In the genomic region with DNA sequence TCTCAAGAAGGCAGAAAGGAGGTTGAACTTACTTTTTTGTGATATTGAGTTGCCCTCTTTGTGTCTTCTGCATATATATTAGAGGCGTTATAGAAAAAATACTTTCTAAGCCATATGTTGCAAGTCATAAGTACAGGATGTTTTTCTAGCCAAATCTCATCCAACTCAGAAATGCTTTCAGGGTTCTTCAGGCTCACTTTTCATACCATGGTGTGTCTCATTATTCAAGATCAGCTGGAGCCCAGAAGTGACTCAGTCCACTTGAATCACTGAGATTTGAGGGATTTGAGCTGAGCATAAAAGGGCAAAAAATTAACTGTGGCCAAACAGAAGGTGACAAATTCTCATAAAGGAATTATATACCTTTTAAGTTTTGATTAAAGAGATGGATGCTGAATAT, we compare ENCODE assay signal across 12 cellular contexts.
DNase-seq lines count a peak whose midpoint lies in the region; ATAC-seq and TF ChIP-seq lines count a peak whose summit lies in the region.
"Had no signal": no experiment of that assay in that cellular context is flagged by ENCODE, and none has a peak within 500 bp of the region (broad histone marks: within the 10 kb centered on the region; RNA-seq: fewer than 3 reads in every experiment).

No MANE protein-coding gene starts in this region.

- peaks cover 62% of the 10 kb centered on the region for H3K4me1 ChIP-seq in GM23248 (ENCODE audit: insufficient read depth)
- peaks cover 0 to 28% of the 10 kb centered on the region in 2 experiments; a peak in 2 of 4 replicates for H3K4me1 ChIP-seq in SK-N-SH (ENCODE audit: control insufficient read depth in 1 of 2, insufficient read depth in 2 of 2, low read depth in 1 of 2, low read length in 1 of 2)
- H3K4me1 ChIP-seq in skeletal muscle satellite cell (ENCODE audit: control insufficient read depth, insufficient read depth, low read length) = peaks cover 61% of the 10 kb centered on the region
- H3K4me1 ChIP-seq in right cardiac atrium (ENCODE audit: control insufficient read depth, insufficient read depth, low read length) = no peaks in the 10 kb centered on the region
- H3K4me1 ChIP-seq: body of pancreas, right atrium auricular region, vagina had no signal

- H3K27ac ChIP-seq in GM23248 = peak overlapping the region; percentile 94
- peak overlapping the region; percentile 39 to 97; a peak in 3 of 4 replicates for H3K27ac ChIP-seq in SK-N-SH (ENCODE audit: low read depth in 2 of 2, low read length in 1 of 2)
- no peak overlapping the region for H3K27ac ChIP-seq in right cardiac atrium (ENCODE audit: low read length)
- H3K27ac ChIP-seq: body of pancreas, right atrium auricular region, vagina had no signal

- in situ Hi-C loops in GM23248 (cut with MboI) = no loop called here

- H3K36me3 ChIP-seq in GM23248 (ENCODE audit: low read depth) = no peaks in the 10 kb centered on the region
- no peaks in the 10 kb centered on the region for H3K36me3 ChIP-seq in SK-N-SH (replicated peaks in 1 of 2; ENCODE audit: control insufficient read depth in 1 of 2, insufficient read depth in 2 of 2, low read length in 1 of 2)
- no peaks in the 10 kb centered on the region for H3K36me3 ChIP-seq in skeletal muscle satellite cell (ENCODE audit: insufficient read depth, low read length)
- H3K36me3 ChIP-seq: right atrium auricular region, vagina had no signal

- no peak for TF ChIP-seq CTCF in SK-N-SH (IDR thresholded peaks at IDR 0.05)

- H2AFZ ChIP-seq in GM23248 (no peak overlapping the region), SK-N-SH (ENCODE audit: low read depth) (no peak overlapping the region)

- H3K4me2 ChIP-seq in GM23248 (ENCODE audit: unreplicated experiment) (peak overlapping the region; percentile 72), SK-N-SH (peak overlapping the region; percentile 4; the same call in 1 of the 2 replicates), skeletal muscle satellite cell (ENCODE audit: low read length) (peak overlapping the region; percentile 72)

- H4K20me1 ChIP-seq in GM23248 (ENCODE audit: insufficient read depth) = no peaks in the 10 kb centered on the region
- H4K20me1 ChIP-seq in SK-N-SH (ENCODE audit: insufficient read depth) = no peaks in the 10 kb centered on the region

- ATAC-seq in right cardiac atrium = no peak
- no peak for ATAC-seq in HG03571 (IDR thresholded peaks at IDR 0.05; ENCODE audit: unreplicated experiment)
- ATAC-seq: body of pancreas had no signal

- intact Hi-C loops in right cardiac atrium (cut with DNase I) = no loop called here
- intact Hi-C loops in head of caudate nucleus (cut with DNase I) = no loop called here

- CTCF ChIA-PET in SK-N-SH (lab: Yijun Ruan, JAX) = interaction anchor here (0.7 kb wide), 1 partner anchor 9 kb away, joined by 3 read pairs; no protein-coding TSS in a partner anchor

- peak overlapping the region; percentile 73 for H3K9ac ChIP-seq in GM23248
- H3K9ac ChIP-seq in SK-N-SH = peak overlapping the region; percentile 66
- peak overlapping the region; percentile 78 for H3K9ac ChIP-seq in skeletal muscle satellite cell (ENCODE audit: low read depth, low read length)

- no peaks in the 10 kb centered on the region for H3K9me2 ChIP-seq in GM23248 (ENCODE audit: insufficient read depth)
- no peaks in the 10 kb centered on the region for H3K9me2 ChIP-seq in SK-N-SH

- H3K79me2 ChIP-seq in GM23248 (ENCODE audit: insufficient read depth) = no peaks in the 10 kb centered on the region
- H3K79me2 ChIP-seq in SK-N-SH (ENCODE audit: insufficient read depth) = no peaks in the 10 kb centered on the region

- H3K9me3 ChIP-seq in GM23248 (ENCODE audit: low read depth) (no peaks in the 10 kb centered on the region), SK-N-SH (no peaks in the 10 kb centered on the region), skeletal muscle satellite cell (replicated peaks; ENCODE audit: low read length) (no peaks in the 10 kb centered on the region), right cardiac atrium (ENCODE audit: control insufficient read depth, low read length) (no peaks in the 10 kb centered on the region)
- H3K9me3 ChIP-seq: body of pancreas, right atrium auricular region, vagina had no signal

- H3K27me3 ChIP-seq in GM23248 (replicated peaks; ENCODE audit: insufficient read depth) (no peaks in the 10 kb centered on the region), SK-N-SH (ENCODE audit: insufficient read depth) (no peaks in the 10 kb centered on the region), skeletal muscle satellite cell (ENCODE audit: control insufficient read depth, insufficient read depth, low read length) (no peaks in the 10 kb centered on the region), right cardiac atrium (ENCODE audit: control insufficient read depth, insufficient read depth) (no peaks in the 10 kb centered on the region)
- H3K27me3 ChIP-seq: body of pancreas, right atrium auricular region, vagina had no signal

- H3K4me3 ChIP-seq in GM23248 (peak overlapping the region; percentile 49), SK-N-SH (ENCODE audit: low read depth in 2 of 2, low read length in 1 of 2) (no peak overlapping the region), skeletal muscle satellite cell (ENCODE audit: low read length) (peak overlapping the region; percentile 29), right cardiac atrium (ENCODE audit: low read length) (no peak overlapping the region)
- H3K4me3 ChIP-seq: body of pancreas, right atrium auricular region, vagina had no signal

- DNase-seq in GM23248 = peak; percentile 96
- DNase-seq in SK-N-SH = no peak
- DNase-seq in fibroblast of the conjunctiva (ENCODE audit: low read depth) = peak; percentile 84
- DNase-seq in right cardiac atrium = no peak
- no peak for DNase-seq in head of caudate nucleus
- DNase-seq in middle frontal gyrus (ENCODE audit: extremely low spot score, low spot score) = no peak
- DNase-seq: body of pancreas, foreskin melanocyte had no signal

- POLR2A ChIA-PET in SK-N-SH (lab: Yijun Ruan, JAX) = no interaction called here

- 0% methylated on average over 1 of the region's 1 CpG for WGBS in GM23248 (ENCODE audit: low coverage in 1 of 2, low lambda C conversion rate in 2 of 2, missing lambda C conversion rate in 2 of 2), 2 experiments
- 12% methylated on average over 1 of the region's 1 CpG for WGBS in SK-N-SH (ENCODE audit: low lambda C conversion rate)
- WGBS in right cardiac atrium = 72% methylated on average over 1 of the region's 1 CpG

- no peak for TF ChIP-seq RAD21 in SK-N-SH (IDR thresholded peaks at IDR 0.05; ENCODE audit: low read length)

- TF ChIP-seq EP300 in SK-N-SH (IDR thresholded peaks at IDR 0.05; ENCODE audit: borderline replicate concordance in 1 of 2, low read depth in 1 of 2, low read length in 1 of 2) = peak in 1 of 2 experiments; percentile 86; a peak in 2 of 4 replicates

- peaks cover 51% of the 10 kb centered on the region for H3F3A ChIP-seq in GM23248 (ENCODE audit: insufficient read depth)
- H3F3A ChIP-seq in SK-N-SH (replicated peaks; ENCODE audit: insufficient read depth) = peaks cover 26% of the 10 kb centered on the region

TF ChIP-seq in SK-N-SH, 30 proteins besides CTCF, POLR2A, EP300 and RAD21 (continues in another document):
- TF ChIP-seq FOSL2 (IDR thresholded peaks at IDR 0.05; ENCODE audit: borderline replicate concordance, low read depth) (peak; percentile 93), MAX (IDR thresholded peaks at IDR 0.05; ENCODE audit: low read depth) (0 out of 2 replicates have a peak, but pooled peaks have one; percentile 35), FOXJ3 (CRISPR knock-in tag; IDR thresholded peaks at IDR 0.05) (no peak), TEAD4 (IDR thresholded peaks at IDR 0.05; ENCODE audit: borderline replicate concordance, insufficient read depth) (peak; percentile 67; the same call in 1 of the 2 replicates), RFX5 (IDR thresholded peaks at IDR 0.05; ENCODE audit: low read length) (no peak), PBX3 (IDR thresholded peaks at IDR 0.05) (peak; percentile 92), GATA2 (CRISPR knock-in tag; IDR thresholded peaks at IDR 0.05) (no peak)
- TF ChIP-seq, protein P1, sequence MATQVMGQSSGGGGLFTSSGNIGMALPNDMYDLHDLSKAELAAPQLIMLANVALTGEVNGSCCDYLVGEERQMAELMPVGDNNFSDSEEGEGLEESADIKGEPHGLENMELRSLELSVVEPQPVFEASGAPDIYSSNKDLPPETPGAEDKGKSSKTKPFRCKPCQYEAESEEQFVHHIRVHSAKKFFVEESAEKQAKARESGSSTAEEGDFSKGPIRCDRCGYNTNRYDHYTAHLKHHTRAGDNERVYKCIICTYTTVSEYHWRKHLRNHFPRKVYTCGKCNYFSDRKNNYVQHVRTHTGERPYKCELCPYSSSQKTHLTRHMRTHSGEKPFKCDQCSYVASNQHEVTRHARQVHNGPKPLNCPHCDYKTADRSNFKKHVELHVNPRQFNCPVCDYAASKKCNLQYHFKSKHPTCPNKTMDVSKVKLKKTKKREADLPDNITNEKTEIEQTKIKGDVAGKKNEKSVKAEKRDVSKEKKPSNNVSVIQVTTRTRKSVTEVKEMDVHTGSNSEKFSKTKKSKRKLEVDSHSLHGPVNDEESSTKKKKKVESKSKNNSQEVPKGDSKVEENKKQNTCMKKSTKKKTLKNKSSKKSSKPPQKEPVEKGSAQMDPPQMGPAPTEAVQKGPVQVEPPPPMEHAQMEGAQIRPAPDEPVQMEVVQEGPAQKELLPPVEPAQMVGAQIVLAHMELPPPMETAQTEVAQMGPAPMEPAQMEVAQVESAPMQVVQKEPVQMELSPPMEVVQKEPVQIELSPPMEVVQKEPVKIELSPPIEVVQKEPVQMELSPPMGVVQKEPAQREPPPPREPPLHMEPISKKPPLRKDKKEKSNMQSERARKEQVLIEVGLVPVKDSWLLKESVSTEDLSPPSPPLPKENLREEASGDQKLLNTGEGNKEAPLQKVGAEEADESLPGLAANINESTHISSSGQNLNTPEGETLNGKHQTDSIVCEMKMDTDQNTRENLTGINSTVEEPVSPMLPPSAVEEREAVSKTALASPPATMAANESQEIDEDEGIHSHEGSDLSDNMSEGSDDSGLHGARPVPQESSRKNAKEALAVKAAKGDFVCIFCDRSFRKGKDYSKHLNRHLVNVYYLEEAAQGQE (IDR thresholded peaks at IDR 0.05; ENCODE audit: low read depth, low read length) = no peak

Comparison
In these comparisons a context has a peak if more than half of its experiments do, and no peak if none do; other contexts are left out.
1. DNase-seq: peak in GM23248 (single experiment) and fibroblast of the conjunctiva (single experiment); none in SK-N-SH (single experiment), right cardiac atrium (0 of 3), head of caudate nucleus (0 of 42) and middle frontal gyrus (single experiment).
2. H3K4me2 ChIP-seq: peak in every context shown above with its lines; median percentile 72 in GM23248; 72 in skeletal muscle satellite cell; 4 in SK-N-SH.
3. H3K4me3 ChIP-seq: peak in GM23248 (single experiment) and skeletal muscle satellite cell (single experiment); none in SK-N-SH (0 of 2) and right cardiac atrium (single experiment).
4. Peak in every context shown above with its lines, with median percentiles within 50 percentile points of each other: H3K9ac ChIP-seq.